Comparison of ENCODE assay signal across 9 cellular contexts in the genomic region with DNA sequence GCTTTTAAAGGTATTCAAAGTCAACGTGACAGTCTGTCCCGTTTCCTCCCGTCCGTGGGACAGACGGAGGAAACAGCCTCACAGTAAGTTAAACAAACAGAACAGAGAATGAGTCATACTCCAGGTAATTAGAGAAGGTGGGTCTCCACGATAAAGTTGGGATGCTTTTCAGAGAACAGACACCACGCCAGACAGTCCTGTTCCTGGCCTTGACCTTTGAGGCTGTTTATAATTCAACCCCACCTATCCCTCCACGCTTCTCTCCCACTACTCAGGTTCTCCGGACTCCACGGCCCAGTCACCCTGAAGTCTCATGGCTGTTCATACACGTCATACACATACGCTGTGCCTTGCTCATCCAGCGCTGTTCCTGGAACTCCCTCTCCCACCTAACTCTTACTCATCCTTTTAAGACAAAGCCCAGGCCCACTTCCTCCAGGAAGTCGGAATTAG. TPM values are rescaled to one million over a fixed set of nuclear protein-coding genes. Genes with fewer than 3 reads are reported as not detected.
DNase-seq lines count a peak whose midpoint lies in the region; ATAC-seq and TF ChIP-seq lines count a peak whose summit lies in the region.
"Had no signal": no experiment of that assay in that cellular context is flagged by ENCODE, and none has a peak within 500 bp of the region (broad histone marks: within the 10 kb centered on the region; RNA-seq: fewer than 3 reads in every experiment).

No MANE protein-coding gene starts in this region.

- ATAC-seq in HG02763 (IDR thresholded peaks at IDR 0.05; ENCODE audit: unreplicated experiment): no peak

- H3K9me3 Mint-ChIP-seq in progenitor cell of endocrine pancreas (ENCODE audit: low read depth): no peaks in the 10 kb centered on the region

- peak overlapping the region; percentile 92 for H3K27ac Mint-ChIP-seq in progenitor cell of endocrine pancreas

- peaks cover 2% of the 10 kb centered on the region for H3K36me3 Mint-ChIP-seq in progenitor cell of endocrine pancreas (ENCODE audit: insufficient read depth)

- H3K27me3 Mint-ChIP-seq in progenitor cell of endocrine pancreas: no peaks in the 10 kb centered on the region

- H3K4me3 Mint-ChIP-seq in progenitor cell of endocrine pancreas (ENCODE audit: low read depth): no peak overlapping the region

- H3K4me3 ChIP-seq in epithelial cell of esophagus (ENCODE audit: low read length): peak overlapping the region; percentile 21

- H3K4me1 Mint-ChIP-seq in progenitor cell of endocrine pancreas (ENCODE audit: low read depth): peaks cover 19% of the 10 kb centered on the region

- DNase-seq in ELR (ENCODE audit: low read depth): peak; percentile 96
- peak; percentile 66 for DNase-seq in NCI-H69 (lab: John Stamatoyannopoulos, UW)
- peak; percentile 99 for DNase-seq in epithelial cell of esophagus (ENCODE audit: low read depth)
- DNase-seq in progenitor cell of endocrine pancreas (ENCODE audit: low spot score, unreplicated experiment): no peak
- DNase-seq in stimulated activated CD4-positive, alpha-beta T cell treated with anti-CD3 and anti-CD28 coated beads, Interleukin-15, amount 100 ng/mL, for 24 hours: no peak
- no peak for DNase-seq in AG08395 (ENCODE audit: low spot score)
- DNase-seq in activated gamma-delta T cell (lab: John Stamatoyannopoulos, UW): no peak
- DNase-seq: NCI-H524 treated with DMSO at 0.1 percent for 48 hours had no signal

- TF ChIP-seq CTCF in epithelial cell of esophagus (IDR thresholded peaks at IDR 0.05; ENCODE audit: insufficient read depth, low read depth, low read length, missing control alignments) (no peak), progenitor cell of endocrine pancreas (IDR thresholded peaks at IDR 0.05; ENCODE audit: unreplicated experiment) (no peak)

RNA-seq across cellular contexts. Expression of a gene that starts 42.5 kb away (rescaled TPM):
- total RNA-seq in progenitor cell of endocrine pancreas: 53.4 and 60.8 TPM in 2 replicates

Comparison
In these comparisons a context has a peak if more than half of its experiments do, and no peak if none do; other contexts are left out.
1. DNase-seq: peak in ELR (single experiment), NCI-H69 (single experiment) and epithelial cell of esophagus (single experiment); none in progenitor cell of endocrine pancreas (single experiment), stimulated activated CD4-positive, alpha-beta T cell treated with anti-CD3 and anti-CD28 coated beads, Interleukin-15, amount 100 ng/mL, for 24 hours (single experiment), AG08395 (single experiment) and activated gamma-delta T cell (single experiment).